17 cellular contexts compared by ENCODE assay signal in the genomic region with DNA sequence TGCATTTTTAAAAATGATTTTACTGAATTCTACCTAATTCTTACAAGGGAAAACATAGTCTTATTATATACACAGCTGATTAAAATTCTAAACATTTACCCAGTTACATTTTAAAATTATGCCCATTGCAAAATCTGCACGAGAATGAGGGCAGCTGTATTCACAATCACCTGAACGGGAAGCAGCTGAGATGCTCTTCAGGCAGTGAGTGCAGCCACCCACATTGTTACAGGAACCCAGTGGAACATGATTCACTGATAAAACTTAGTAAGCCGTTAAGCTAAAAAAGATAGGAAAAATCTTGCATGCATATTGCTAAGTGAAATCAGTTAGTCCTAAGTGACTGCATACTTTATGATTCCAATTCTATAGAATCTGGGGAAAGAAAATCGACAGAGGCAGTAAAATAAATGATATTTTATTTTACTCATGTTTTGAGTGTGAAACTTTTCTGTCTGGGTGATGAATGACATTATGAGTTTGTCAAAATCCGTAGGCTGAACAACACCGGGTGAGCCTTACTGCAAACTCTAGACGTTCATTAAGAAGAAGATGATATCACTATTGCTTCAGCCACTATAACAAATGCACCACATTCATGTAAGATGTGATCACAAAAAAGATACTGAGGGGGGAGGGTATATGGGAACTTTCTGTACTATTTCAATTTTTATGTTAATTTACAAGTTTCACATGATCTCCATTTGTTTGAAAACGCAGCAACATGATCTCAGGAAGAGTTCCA. TPM values are rescaled to one million over a fixed set of nuclear protein-coding genes. Genes with fewer than 3 reads are reported as not detected.
DNase-seq lines count a peak whose midpoint lies in the region; ATAC-seq, FAIRE-seq and TF ChIP-seq lines count a peak whose summit lies in the region.
"Had no signal": no experiment of that assay in that cellular context is flagged by ENCODE, and none has a peak within 500 bp of the region (broad histone marks: within the 10 kb centered on the region; RNA-seq: fewer than 3 reads in every experiment).

No MANE protein-coding gene starts in this region.

- H3K4me1 Mint-ChIP-seq in activated CD4-positive, alpha-beta memory T cell treated with anti-CD3 and anti-CD28 coated beads for 36 hours (ENCODE audit: low read depth), result peaks cover 39% of the 10 kb centered on the region
- H3K4me1 Mint-ChIP-seq in activated CD4-positive, alpha-beta memory T cell treated with anti-CD3 and anti-CD28 coated beads, Interleukin-2, amount 10 ng/mL, durations not matched to agents 7 days and 5 days, result peaks cover 18% of the 10 kb centered on the region
- H3K4me1 Mint-ChIP-seq in activated naive CD8-positive, alpha-beta T cell treated with anti-CD3 and anti-CD28 coated beads, Interleukin-2, amount 10 ng/mL, durations not matched to agents 7 days and 5 days, result peaks cover 37% of the 10 kb centered on the region

- H3K9me3 ChIP-seq in KOPT-K1 (ENCODE audit: insufficient read depth, low read length, poor library complexity, severe bottlenecking), result no peaks in the 10 kb centered on the region
- no peaks in the 10 kb centered on the region for H3K9me3 ChIP-seq in smooth muscle cell (replicated peaks; ENCODE audit: low read depth)
- no peaks in the 10 kb centered on the region for H3K9me3 ChIP-seq in upper lobe of left lung
- no peaks in the 10 kb centered on the region for H3K9me3 ChIP-seq in HepG2 (ENCODE audit: low read length)

- DNase-seq in activated CD4-positive, alpha-beta memory T cell treated with anti-CD3 and anti-CD28 coated beads for 36 hours, result peak; percentile 37
- DNase-seq in activated CD4-positive, alpha-beta memory T cell treated with anti-CD3 and anti-CD28 coated beads, Interleukin-2, amount 10 ng/mL, durations not matched to agents 7 days and 5 days, result no peak
- no peak for DNase-seq in activated naive CD8-positive, alpha-beta T cell treated with anti-CD3 and anti-CD28 coated beads, Interleukin-2, amount 10 ng/mL, durations not matched to agents 7 days and 5 days
- DNase-seq in smooth muscle cell (lab: John Stamatoyannopoulos, UW; ENCODE audit: unreplicated experiment) (no peak), upper lobe of left lung (no peak), HepG2 (ENCODE audit: low spot score) (no peak)
- DNase-seq: activated effector memory CD4-positive, alpha-beta T cell treated with anti-CD3 and anti-CD28 coated beads, Interleukin-2, amount 50 U/mL, for 16 hours; dorsolateral prefrontal cortex; left cardiac atrium; NCI-H1694 treated with DMSO at 0.1 percent for 48 hours; NCI-H510A treated with DMSO at 0.1 percent for 48 hours had no signal

- intact Hi-C loops in activated CD4-positive, alpha-beta memory T cell treated with anti-CD3 and anti-CD28 coated beads for 36 hours (cut with micrococcal nuclease), result loop anchor here (1.0 to 2.0 kb wide), 2 partner anchors 18 to 30 kb away; no protein-coding TSS in a partner anchor
- intact Hi-C loops in HepG2 (cut with micrococcal nuclease; ENCODE audit: unreplicated experiment), result no loop called here

- FAIRE-seq in HepG2 (lab: Jason Lieb, UNC), result no peak
- FAIRE-seq: D721Med had no signal

- no peak overlapping the region for H3K9ac ChIP-seq in smooth muscle cell (ENCODE audit: low read depth)
- H3K9ac ChIP-seq in HepG2 (ENCODE audit: insufficient read depth, low read depth, low read length), result no peak overlapping the region
- H3K9ac ChIP-seq: parathyroid adenoma had no signal

- H3K36me3 Mint-ChIP-seq in activated CD4-positive, alpha-beta memory T cell treated with anti-CD3 and anti-CD28 coated beads for 36 hours, result no peaks in the 10 kb centered on the region
- H3K36me3 Mint-ChIP-seq in activated CD4-positive, alpha-beta memory T cell treated with anti-CD3 and anti-CD28 coated beads, Interleukin-2, amount 10 ng/mL, durations not matched to agents 7 days and 5 days (ENCODE audit: low read depth), result no peaks in the 10 kb centered on the region
- peaks cover 1% of the 10 kb centered on the region for H3K36me3 Mint-ChIP-seq in activated naive CD8-positive, alpha-beta T cell treated with anti-CD3 and anti-CD28 coated beads, Interleukin-2, amount 10 ng/mL, durations not matched to agents 7 days and 5 days

- H3K4me3 ChIP-seq in smooth muscle cell (no peak overlapping the region), upper lobe of left lung (no peak overlapping the region), HepG2 (replicated peaks in 1 of 3; ENCODE audit: insufficient read depth in 1 of 3, low read depth in 2 of 3, low read length in 3 of 3) (no peak overlapping the region)
- H3K4me3 ChIP-seq: dorsolateral prefrontal cortex had no signal

- TF ChIP-seq CTCF in smooth muscle cell (IDR thresholded peaks at IDR 0.05; ENCODE audit: borderline replicate concordance, insufficient read depth, poor library complexity, severe bottlenecking) (no peak), upper lobe of left lung (IDR thresholded peaks at IDR 0.05) (no peak), HepG2 (CRISPR knock-in tag; IDR thresholded peaks at IDR 0.05) (no peak)

- peak overlapping the region; percentile 61 for H3K27ac Mint-ChIP-seq in activated CD4-positive, alpha-beta memory T cell treated with anti-CD3 and anti-CD28 coated beads for 36 hours
- H3K27ac Mint-ChIP-seq in activated CD4-positive, alpha-beta memory T cell treated with anti-CD3 and anti-CD28 coated beads, Interleukin-2, amount 10 ng/mL, durations not matched to agents 7 days and 5 days, result no peak overlapping the region
- H3K27ac Mint-ChIP-seq in activated naive CD8-positive, alpha-beta T cell treated with anti-CD3 and anti-CD28 coated beads, Interleukin-2, amount 10 ng/mL, durations not matched to agents 7 days and 5 days, result peak overlapping the region; percentile 79

- H3K27me3 Mint-ChIP-seq in activated CD4-positive, alpha-beta memory T cell treated with anti-CD3 and anti-CD28 coated beads for 36 hours, result peaks cover 9% of the 10 kb centered on the region
- H3K27me3 Mint-ChIP-seq in activated CD4-positive, alpha-beta memory T cell treated with anti-CD3 and anti-CD28 coated beads, Interleukin-2, amount 10 ng/mL, durations not matched to agents 7 days and 5 days, result peaks cover 29% of the 10 kb centered on the region
- H3K27me3 Mint-ChIP-seq in activated naive CD8-positive, alpha-beta T cell treated with anti-CD3 and anti-CD28 coated beads, Interleukin-2, amount 10 ng/mL, durations not matched to agents 7 days and 5 days, result peaks cover 5% of the 10 kb centered on the region

- no peak for TF ChIP-seq EP300 in upper lobe of left lung (IDR thresholded peaks at IDR 0.05)
- no peak for TF ChIP-seq EP300 in HepG2 (IDR thresholded peaks at IDR 0.05; ENCODE audit: low read depth in 2 of 2, low read length in 2 of 2)
- no peak for TF ChIP-seq EP300 in HepG2 (CRISPR knock-in tag; IDR thresholded peaks at IDR 0.05; ENCODE audit: borderline replicate concordance)

- H3K79me2 ChIP-seq in smooth muscle cell (ENCODE audit: low read depth), result no peaks in the 10 kb centered on the region
- no peaks in the 10 kb centered on the region for H3K79me2 ChIP-seq in HepG2 (ENCODE audit: insufficient read depth, low read length)
- H3K79me2 ChIP-seq: parathyroid adenoma had no signal

- TF ChIP-seq POLR2A in upper lobe of left lung (IDR thresholded peaks at IDR 0.05) (no peak), HepG2 (IDR thresholded peaks at IDR 0.05; ENCODE audit: insufficient read depth in 1 of 2, low read depth in 2 of 2, low read length in 2 of 2) (no peak)

- no peaks in the 10 kb centered on the region for H3K36me3 ChIP-seq in KOPT-K1 (ENCODE audit: insufficient read depth, low read length)
- H3K36me3 ChIP-seq in smooth muscle cell (ENCODE audit: low read depth), result no peaks in the 10 kb centered on the region
- no peaks in the 10 kb centered on the region for H3K36me3 ChIP-seq in upper lobe of left lung
- no peaks in the 10 kb centered on the region for H3K36me3 ChIP-seq in HepG2 (replicated peaks in 1 of 2; ENCODE audit: control insufficient read depth in 1 of 2, insufficient read depth in 2 of 2, low read length in 2 of 2)

- H2AFZ ChIP-seq in smooth muscle cell (ENCODE audit: low read depth), result no peak overlapping the region
- no peak overlapping the region for H2AFZ ChIP-seq in HepG2 (ENCODE audit: low read length)
- H2AFZ ChIP-seq: parathyroid adenoma had no signal

- H3K27ac ChIP-seq in KOPT-K1 (ENCODE audit: low read depth, low read length, poor library complexity, severe bottlenecking) (peak overlapping the region; percentile 100), smooth muscle cell (ENCODE audit: low read depth) (no peak overlapping the region), upper lobe of left lung (no peak overlapping the region), HepG2 (ENCODE audit: extremely low read length, insufficient read depth, low read length) (no peak overlapping the region)
- H3K27ac ChIP-seq: dorsolateral prefrontal cortex, parathyroid adenoma had no signal

- WGBS in smooth muscle cell (ENCODE audit: low lambda C conversion rate), result 52% methylated on average over 8 of the region's 8 CpGs
- 51 to 53% methylated on average over 8 of the region's 8 CpGs for WGBS in upper lobe of left lung, 2 donors
- WGBS in HepG2 (ENCODE audit: low lambda C conversion rate), result 12% methylated on average over 8 of the region's 8 CpGs

- POLR2A ChIA-PET in activated CD4-positive, alpha-beta memory T cell treated with anti-CD3 and anti-CD28 coated beads for 36 hours (lab: Charles Lee), result no interaction called here
- POLR2A ChIA-PET in activated CD4-positive, alpha-beta memory T cell treated with anti-CD3 and anti-CD28 coated beads, Interleukin-2, amount 10 ng/mL, durations not matched to agents 7 days and 5 days (lab: Charles Lee), result no interaction called here
- POLR2A ChIA-PET in activated naive CD8-positive, alpha-beta T cell treated with anti-CD3 and anti-CD28 coated beads, Interleukin-2, amount 10 ng/mL, durations not matched to agents 7 days and 5 days (lab: Charles Lee), result interaction anchor here (1.6 kb wide), 1 partner anchor 29 kb away, joined by 5 read pairs; no protein-coding TSS in a partner anchor
- POLR2A ChIA-PET in HepG2 (lab: Yijun Ruan, JAX), result no interaction called here

- CTCF ChIA-PET in activated CD4-positive, alpha-beta memory T cell treated with anti-CD3 and anti-CD28 coated beads for 36 hours (lab: Charles Lee), result interaction anchor here (1.3 kb wide), 1 partner anchor 30 kb away, joined by 5 read pairs; no protein-coding TSS in a partner anchor
- CTCF ChIA-PET in activated CD4-positive, alpha-beta memory T cell treated with anti-CD3 and anti-CD28 coated beads, Interleukin-2, amount 10 ng/mL, durations not matched to agents 7 days and 5 days (lab: Charles Lee), result interaction anchor here (0.6 to 1.0 kb wide), 4 partner anchors 18 to 486 kb away, joined by 3 to 4 read pairs (median 3); no protein-coding TSS in a partner anchor
- CTCF ChIA-PET in HepG2 (lab: Yijun Ruan, JAX; ENCODE audit: low intra/inter-chr PET ratio, low total read pairs), result no interaction called here

- peak overlapping the region; percentile 47 for H3K4me2 ChIP-seq in smooth muscle cell
- H3K4me2 ChIP-seq in HepG2 (ENCODE audit: low read depth, low read length), result no peak overlapping the region

- in situ Hi-C loops in HepG2 (cut with HindIII; ENCODE audit: extremely low pct_ligation_motif_present, low pct_unique_long_range_greater_than_20kb), result no loop called here

- TF ChIP-seq RAD21 in HepG2 (CRISPR knock-in tag; IDR thresholded peaks at IDR 0.05), result no peak

- H3K27me3 ChIP-seq in smooth muscle cell (ENCODE audit: low read depth), result peaks cover 45% of the 10 kb centered on the region
- H3K27me3 ChIP-seq in upper lobe of left lung, result no peaks in the 10 kb centered on the region
- H3K27me3 ChIP-seq in HepG2 (ENCODE audit: control insufficient read depth in 1 of 2, insufficient read depth in 2 of 2, low read length in 2 of 2), result peaks cover 0 to 29% of the 10 kb centered on the region in 2 experiments; a peak in 4 of 5 replicates

- H3K9me3 Mint-ChIP-seq in activated CD4-positive, alpha-beta memory T cell treated with anti-CD3 and anti-CD28 coated beads for 36 hours, result no peaks in the 10 kb centered on the region
- no peaks in the 10 kb centered on the region for H3K9me3 Mint-ChIP-seq in activated CD4-positive, alpha-beta memory T cell treated with anti-CD3 and anti-CD28 coated beads, Interleukin-2, amount 10 ng/mL, durations not matched to agents 7 days and 5 days
- H3K9me3 Mint-ChIP-seq in activated naive CD8-positive, alpha-beta T cell treated with anti-CD3 and anti-CD28 coated beads, Interleukin-2, amount 10 ng/mL, durations not matched to agents 7 days and 5 days, result no peaks in the 10 kb centered on the region

- no TSS peak for BruUV-seq in HepG2 (replicated peaks; lab: Mats Ljungman, UMichigan)

- H4K20me1 ChIP-seq in smooth muscle cell (ENCODE audit: low read depth) (no peaks in the 10 kb centered on the region), HepG2 (ENCODE audit: insufficient read depth, low read length) (no peaks in the 10 kb centered on the region)

- ATAC-seq in activated naive CD8-positive, alpha-beta T cell treated with anti-CD3 and anti-CD28 coated beads, Interleukin-2, amount 10 ng/mL, durations not matched to agents 7 days and 5 days (ENCODE audit: low read depth), result no peak
- ATAC-seq in upper lobe of left lung (ENCODE audit: low FRiP score in 2 of 2) (no peak), HepG2 (no peak), GM21619 (IDR thresholded peaks at IDR 0.05; ENCODE audit: unreplicated experiment) (no peak)
- ATAC-seq: left cardiac atrium had no signal

- no peaks in the 10 kb centered on the region for H3F3A ChIP-seq in smooth muscle cell (ENCODE audit: low read depth)

- peaks cover 9% of the 10 kb centered on the region for H3K4me1 ChIP-seq in smooth muscle cell (ENCODE audit: low read depth)
- no peaks in the 10 kb centered on the region for H3K4me1 ChIP-seq in upper lobe of left lung
- H3K4me1 ChIP-seq in HepG2 (ENCODE audit: insufficient read depth, low read length), result peaks cover 14% of the 10 kb centered on the region
- H3K4me1 ChIP-seq: parathyroid adenoma had no signal

- peak overlapping the region; percentile 30 for H3K4me3 Mint-ChIP-seq in activated CD4-positive, alpha-beta memory T cell treated with anti-CD3 and anti-CD28 coated beads for 36 hours
- H3K4me3 Mint-ChIP-seq in activated CD4-positive, alpha-beta memory T cell treated with anti-CD3 and anti-CD28 coated beads, Interleukin-2, amount 10 ng/mL, durations not matched to agents 7 days and 5 days, result no peak overlapping the region
- H3K4me3 Mint-ChIP-seq in activated naive CD8-positive, alpha-beta T cell treated with anti-CD3 and anti-CD28 coated beads, Interleukin-2, amount 10 ng/mL, durations not matched to agents 7 days and 5 days, result peak overlapping the region; percentile 64

RNA-seq across cellular contexts. Expression of gene FLT4, which starts 39.1 kb away (rescaled TPM):
- total RNA-seq in activated CD4-positive, alpha-beta memory T cell treated with anti-CD3 and anti-CD28 coated beads for 36 hours, result 1 to 10 TPM; 1.4 to 2.0 TPM
- total RNA-seq in activated CD4-positive, alpha-beta memory T cell treated with anti-CD3 and anti-CD28 coated beads, Interleukin-2, amount 10 ng/mL, durations not matched to agents 7 days and 5 days, result under 1 TPM; 0.38 to 0.45 TPM
- total RNA-seq in activated naive CD8-positive, alpha-beta T cell treated with anti-CD3 and anti-CD28 coated beads, Interleukin-2, amount 10 ng/mL, durations not matched to agents 7 days and 5 days, result 10 to 100 TPM; 11.6 to 13.2 TPM
- total RNA-seq in smooth muscle cell, result not detected in 2 replicates
- 0.56 TPM in 1 of 2 replicates, not detected in the other for polyA plus RNA-seq in smooth muscle cell
- 10 to 100 TPM; 11.7 to 34.0 (median 21.2) TPM for total RNA-seq in upper lobe of left lung
- total RNA-seq in HepG2 (2016; rRNA removed; fragmentation: Illumina TruSeq; extraction: Trizol), result not detected in 2 replicates
- total RNA-seq in HepG2 (2016; cell fraction: cytosol; rRNA removed; fragmentation: Illumina TruSeq; extraction: Trizol; ENCODE audit: low read depth), result not detected in 2 replicates
- total RNA-seq in HepG2 (2016; cell fraction: insoluble cytoplasmic fraction; rRNA removed; fragmentation: Illumina TruSeq; extraction: Trizol), result not detected in 2 replicates
- total RNA-seq in HepG2 (2016; cell fraction: membrane; rRNA removed; fragmentation: Illumina TruSeq; extraction: Trizol), result not detected in 2 replicates
- not detected in 2 replicates for total RNA-seq in HepG2 (2016; cell fraction: nucleus; rRNA removed; fragmentation: Illumina TruSeq; extraction: Trizol)
- polyA plus RNA-seq in HepG2 (2011; rRNA removed), result not detected in 2 replicates
- polyA plus RNA-seq in HepG2 (2011; cell fraction: cytosol; rRNA removed), result 0.01 and 0.04 TPM in 2 replicates
- polyA plus RNA-seq in HepG2 (2011; cell fraction: nucleus; rRNA removed), result 0.10 and 0.19 TPM in 2 replicates
- polyA plus RNA-seq in HepG2 (2012), result not detected in 2 replicates
- not detected in 2 replicates for polyA plus RNA-seq in HepG2 (2016; cell fraction: cytosol; fragmentation: Illumina TruSeq; extraction: Trizol; ENCODE audit: low read depth)
- polyA plus RNA-seq in HepG2 (2016; cell fraction: insoluble cytoplasmic fraction; fragmentation: Illumina TruSeq; extraction: Trizol; ENCODE audit: low read depth), result not detected in 2 replicates
- polyA plus RNA-seq in HepG2 (2016; cell fraction: membrane; fragmentation: Illumina TruSeq; extraction: Trizol; ENCODE audit: low read depth), result not detected in 2 replicates
- not detected in 2 replicates for polyA plus RNA-seq in HepG2 (2016; cell fraction: nucleus; fragmentation: Illumina TruSeq; extraction: Trizol; ENCODE audit: insufficient read depth, low read depth)
- polyA minus RNA-seq in HepG2 (2011; rRNA and poly(A)+ RNA removed; ENCODE audit: low replicate concordance), result not detected in 2 replicates
- not detected in 2 replicates for polyA minus RNA-seq in HepG2 (2011; cell fraction: cytosol; rRNA and poly(A)+ RNA removed)
- polyA minus RNA-seq in HepG2 (2011; cell fraction: nucleus; rRNA and poly(A)+ RNA removed), result not detected in 2 replicates
- polyA plus RNA-seq: AG04450 had no signal

RNA-seq across cellular contexts. Expression of gene OR2Y1, which starts 51.4 kb away (rescaled TPM):
- not detected for total RNA-seq in activated CD4-positive, alpha-beta memory T cell treated with anti-CD3 and anti-CD28 coated beads for 36 hours
- not detected for total RNA-seq in activated CD4-positive, alpha-beta memory T cell treated with anti-CD3 and anti-CD28 coated beads, Interleukin-2, amount 10 ng/mL, durations not matched to agents 7 days and 5 days
- not detected for total RNA-seq in activated naive CD8-positive, alpha-beta T cell treated with anti-CD3 and anti-CD28 coated beads, Interleukin-2, amount 10 ng/mL, durations not matched to agents 7 days and 5 days
- total RNA-seq in smooth muscle cell (not detected in 2 replicates), upper lobe of left lung (not detected), HepG2 (2016; rRNA removed; fragmentation: Illumina TruSeq; extraction: Trizol) (not detected in 2 replicates)
- polyA plus RNA-seq in smooth muscle cell (not detected in 2 replicates), HepG2 (2011; rRNA removed) (not detected in 2 replicates)
- not detected in 2 replicates for total RNA-seq in HepG2 (2016; cell fraction: cytosol; rRNA removed; fragmentation: Illumina TruSeq; extraction: Trizol; ENCODE audit: low read depth)
- total RNA-seq in HepG2 (2016; cell fraction: insoluble cytoplasmic fraction; rRNA removed; fragmentation: Illumina TruSeq; extraction: Trizol), result not detected in 2 replicates
- total RNA-seq in HepG2 (2016; cell fraction: membrane; rRNA removed; fragmentation: Illumina TruSeq; extraction: Trizol), result not detected in 2 replicates
- not detected in 2 replicates for total RNA-seq in HepG2 (2016; cell fraction: nucleus; rRNA removed; fragmentation: Illumina TruSeq; extraction: Trizol)
- not detected in 2 replicates for polyA plus RNA-seq in HepG2 (2011; cell fraction: cytosol; rRNA removed)
- not detected in 2 replicates for polyA plus RNA-seq in HepG2 (2011; cell fraction: nucleus; rRNA removed)
- not detected in 2 replicates for polyA plus RNA-seq in HepG2 (2012)
- not detected in 2 replicates for polyA plus RNA-seq in HepG2 (2016; cell fraction: cytosol; fragmentation: Illumina TruSeq; extraction: Trizol; ENCODE audit: low read depth)
- not detected in 2 replicates for polyA plus RNA-seq in HepG2 (2016; cell fraction: insoluble cytoplasmic fraction; fragmentation: Illumina TruSeq; extraction: Trizol; ENCODE audit: low read depth)
- polyA plus RNA-seq in HepG2 (2016; cell fraction: membrane; fragmentation: Illumina TruSeq; extraction: Trizol; ENCODE audit: low read depth), result not detected in 2 replicates
- polyA plus RNA-seq in HepG2 (2016; cell fraction: nucleus; fragmentation: Illumina TruSeq; extraction: Trizol; ENCODE audit: insufficient read depth, low read depth), result not detected in 2 replicates
- polyA minus RNA-seq in HepG2 (2011; rRNA and poly(A)+ RNA removed; ENCODE audit: low replicate concordance), result not detected in 2 replicates
- not detected in 2 replicates for polyA minus RNA-seq in HepG2 (2011; cell fraction: cytosol; rRNA and poly(A)+ RNA removed)
- not detected in 2 replicates for polyA minus RNA-seq in HepG2 (2011; cell fraction: nucleus; rRNA and poly(A)+ RNA removed)
- total RNA-seq: dorsolateral prefrontal cortex, left cardiac atrium, temporal lobe had no signal
- polyA plus RNA-seq: AG04450 had no signal

Comparison
In these comparisons a context has a peak if more than half of its experiments do, and no peak if none do; other contexts are left out.
1. RNA of gene FLT4, which starts 39.1 kb away (total RNA-seq): 11.7 to 34.0 TPM in upper lobe of left lung and 11.6 to 13.2 TPM in activated naive CD8-positive, alpha-beta T cell treated with anti-CD3 and anti-CD28 coated beads, Interleukin-2, amount 10 ng/mL, durations not matched to agents 7 days and 5 days; 1.4 to 2.0 TPM in activated CD4-positive, alpha-beta memory T cell treated with anti-CD3 and anti-CD28 coated beads for 36 hours, 0.38 to 0.45 TPM in activated CD4-positive, alpha-beta memory T cell treated with anti-CD3 and anti-CD28 coated beads, Interleukin-2, amount 10 ng/mL, durations not matched to agents 7 days and 5 days, not detected in smooth muscle cell and not detected in HepG2; every median in the first group is over 4 times any median in the second.